In genomic region chr1:75083848-75084514, GRCh38 we compare ENCODE assay signal across 17 cellular contexts. TPM values are rescaled to one million over a fixed set of nuclear protein-coding genes. Genes with fewer than 3 reads are reported as not detected.
DNase-seq lines count a peak whose midpoint lies in the region; FAIRE-seq and TF ChIP-seq lines count a peak whose summit lies in the region.
"Had no signal": no experiment of that assay in that cellular context is flagged by ENCODE, and none has a peak within 500 bp of the region (broad histone marks: within the 10 kb centered on the region; RNA-seq: fewer than 3 reads in every experiment).

No MANE protein-coding gene starts in this region.

- H3K4me3 ChIP-seq in MG63 (no peak overlapping the region), keratinocyte (ENCODE audit: control insufficient read depth in 2 of 3, extremely low read depth in 1 of 3, insufficient read depth in 2 of 3, low read depth in 1 of 3, low read length in 3 of 3) (no peak overlapping the region), lower leg skin (ENCODE audit: low read depth, poor library complexity, severe bottlenecking) (no peak overlapping the region)

- H4K20me1 ChIP-seq in keratinocyte (ENCODE audit: control insufficient read depth, extremely low read depth, insufficient read depth, low read length) = no peaks in the 10 kb centered on the region

- no peak for TF ChIP-seq POLR2A in lower leg skin (IDR thresholded peaks at IDR 0.05)

- 60 to 62% methylated on average over 4 of the region's 4 CpGs for WGBS in lower leg skin, 2 donors

- TF ChIP-seq CTCF in keratinocyte (optimal IDR thresholded peaks at IDR 0.05 in 1 of 3, IDR thresholded peaks at IDR 0.05 in 1 of 3, conservative IDR thresholded peaks at IDR 0.05 in 1 of 3; ENCODE audit: extremely low read depth in 1 of 3, insufficient read depth in 2 of 3, low read length in 3 of 3) = no peak
- TF ChIP-seq CTCF in lower leg skin (IDR thresholded peaks at IDR 0.05) = no peak

- H3K79me2 ChIP-seq in keratinocyte (ENCODE audit: control insufficient read depth, insufficient read depth, low read length) = no peaks in the 10 kb centered on the region

- no peak overlapping the region for H3K9ac ChIP-seq in keratinocyte (ENCODE audit: control insufficient read depth, extremely low read depth, insufficient read depth, low read length)

- DNase-seq in EH (ENCODE audit: low read depth) (peak; percentile 91), MG63 (peak; percentile 66), astrocyte of the hippocampus (ENCODE audit: low read depth, low spot score) (peak; percentile 8), keratinocyte (ENCODE audit: low read depth, low spot score) (no peak), NCI-H446 (lab: John Stamatoyannopoulos, UW) (no peak), lower leg skin (ENCODE audit: low spot score in 2 of 2) (no peak), NCI-H526 treated with DMSO at 0.1 percent for 48 hours (lab: John Stamatoyannopoulos, UW) (no peak), NCI-H2107 (lab: John Stamatoyannopoulos, UW) (no peak)
- DNase-seq: activated CD4-positive, CD25-positive, alpha-beta regulatory T cell treated with anti-CD3 and anti-CD28 coated beads, Interleukin-2, amount 50 U/mL, for 72 hours; activated CD8-positive, alpha-beta memory T cell treated with anti-CD3 and anti-CD28 coated beads, Interleukin-2, amount 50 U/mL, for 4 hours; activated naive CD4-positive, alpha-beta T cell treated with Interleukin-2 at 50 U/mL for 16 hours; body of pancreas; NCI-H2029; NCI-H774; nephron progenitor cell had no signal

- no peak overlapping the region for H3K4me2 ChIP-seq in keratinocyte (ENCODE audit: control insufficient read depth, extremely low read depth, insufficient read depth, low read depth, low read length)

- dilution Hi-C loops in keratinocyte (cut with MboI; ENCODE audit: extremely low pct_ligation_motif_present, low sequenced_read_pairs) = no loop called here

- H3K4me1 ChIP-seq in keratinocyte (ENCODE audit: control insufficient read depth, extremely low read depth, insufficient read depth, low read length) = no peaks in the 10 kb centered on the region
- H3K4me1 ChIP-seq: body of pancreas had no signal

- no peak overlapping the region for H2AFZ ChIP-seq in keratinocyte (ENCODE audit: control insufficient read depth, low read length)

- peak; percentile 61 for FAIRE-seq in keratinocyte (lab: Jason Lieb, UNC)
- FAIRE-seq: D721Med had no signal

- H3K36me3 ChIP-seq in MG63 (no peaks in the 10 kb centered on the region), keratinocyte (ENCODE audit: control insufficient read depth in 2 of 2, extremely low read depth in 1 of 2, insufficient read depth in 2 of 2, low read length in 2 of 2) (no peaks in the 10 kb centered on the region)

- H3K27me3 ChIP-seq in MG63 (no peaks in the 10 kb centered on the region), keratinocyte (ENCODE audit: control insufficient read depth, extremely low read depth, insufficient read depth, low read length) (no peaks in the 10 kb centered on the region)
- H3K27me3 ChIP-seq: body of pancreas had no signal

- H3K9me1 ChIP-seq in keratinocyte (ENCODE audit: control insufficient read depth, extremely low read depth, insufficient read depth, low read length) = no peaks in the 10 kb centered on the region

- intact Hi-C loops in lower leg skin (cut with DNase I; ENCODE audit: low total_unique reads) = no loop called here

- no peak overlapping the region for H3K27ac ChIP-seq in keratinocyte (ENCODE audit: control insufficient read depth, insufficient read depth, low read length)
- H3K27ac ChIP-seq: body of pancreas had no signal

- H3K9me3 ChIP-seq in MG63 = no peaks in the 10 kb centered on the region
- no peaks in the 10 kb centered on the region for H3K9me3 ChIP-seq in keratinocyte (ENCODE audit: control insufficient read depth, low read depth, low read length)
- H3K9me3 ChIP-seq: body of pancreas had no signal

RNA-seq across cellular contexts. Expression of gene LHX8, which starts 50.2 kb away (rescaled TPM):
- 0.79 TPM in 1 of 2 replicates, not detected in the other for total RNA-seq in MG63 (2014; rRNA removed; shearing (Covaris generic); ENCODE audit: low replicate concordance)
- not detected in 3 replicates for polyA plus RNA-seq in keratinocyte
- polyA plus RNA-seq in keratinocyte (2011; ENCODE audit: low read depth) = not detected
- polyA plus RNA-seq in keratinocyte (2011; cell fraction: cytosol; rRNA removed) = not detected in 2 replicates
- polyA plus RNA-seq in keratinocyte (2011; cell fraction: nucleus; rRNA removed) = not detected in 2 replicates
- not detected in 2 replicates for polyA plus RNA-seq in keratinocyte (2012; ENCODE audit: low replicate concordance)
- polyA minus RNA-seq in keratinocyte = not detected in 3 replicates
- polyA minus RNA-seq in keratinocyte (2011; cell fraction: cytosol; rRNA and poly(A)+ RNA removed) = not detected
- not detected in 2 replicates for polyA minus RNA-seq in keratinocyte (2011; cell fraction: nucleus; rRNA and poly(A)+ RNA removed)
- not detected for total RNA-seq in lower leg skin
- total RNA-seq: body of pancreas, liver had no signal
- polyA plus RNA-seq: liver had no signal

Comparison
In these comparisons a context has a peak if more than half of its experiments do, and no peak if none do; other contexts are left out.
1. DNase-seq: peak in EH (single experiment), MG63 (single experiment) and astrocyte of the hippocampus (single experiment); none in keratinocyte (single experiment), NCI-H446 (0 of 2), lower leg skin (0 of 2), NCI-H526 treated with DMSO at 0.1 percent for 48 hours (single experiment) and NCI-H2107 (single experiment).